Comparison of ENCODE assay signal across 5 cellular contexts in the genomic region with DNA sequence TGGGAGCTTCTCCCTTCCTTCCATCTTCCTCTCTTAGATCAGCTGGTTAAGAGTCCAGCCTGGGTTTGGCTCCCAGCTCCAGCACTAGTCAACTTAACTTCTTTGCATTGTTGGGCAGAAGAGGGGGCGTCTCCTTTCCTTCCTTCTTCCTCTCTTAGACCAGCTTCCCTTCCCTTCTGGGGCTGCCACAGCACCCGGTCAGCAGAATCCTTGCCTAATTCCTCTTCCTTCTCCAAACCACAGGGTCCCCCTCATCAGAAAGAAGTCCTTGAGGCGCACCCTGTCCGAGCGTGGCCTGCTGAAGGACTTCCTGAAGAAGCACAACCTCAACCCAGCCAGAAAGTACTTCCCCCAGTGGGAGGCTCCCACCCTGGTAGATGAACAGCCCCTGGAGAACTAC. TPM values are rescaled to one million over a fixed set of nuclear protein-coding genes. Genes with fewer than 3 reads are reported as not detected.
"Had no signal": no experiment of that assay in that cellular context is flagged by ENCODE, and none has a peak within 500 bp of the region (broad histone marks: within the 10 kb centered on the region; RNA-seq: fewer than 3 reads in every experiment).

No MANE protein-coding gene starts in this region.

RNA-seq across cellular contexts. Expression of a gene that starts 0.6 kb away (rescaled TPM):
- total RNA-seq: HT-29, MCF 10A, OCI-LY7, PC-3, SJSA1 had no signal

RNA-seq across cellular contexts. Expression of a gene that starts 19.4 kb away (rescaled TPM):
- total RNA-seq: HT-29, MCF 10A, OCI-LY7, PC-3, SJSA1 had no signal

RNA-seq across cellular contexts. Expression of a gene that starts 38.2 kb away (rescaled TPM):
- total RNA-seq: HT-29, MCF 10A, OCI-LY7, PC-3, SJSA1 had no signal

RNA-seq across cellular contexts. Expression of a gene that starts 53.6 kb away (rescaled TPM):
- total RNA-seq: HT-29 had no signal
